In the genomic region with DNA sequence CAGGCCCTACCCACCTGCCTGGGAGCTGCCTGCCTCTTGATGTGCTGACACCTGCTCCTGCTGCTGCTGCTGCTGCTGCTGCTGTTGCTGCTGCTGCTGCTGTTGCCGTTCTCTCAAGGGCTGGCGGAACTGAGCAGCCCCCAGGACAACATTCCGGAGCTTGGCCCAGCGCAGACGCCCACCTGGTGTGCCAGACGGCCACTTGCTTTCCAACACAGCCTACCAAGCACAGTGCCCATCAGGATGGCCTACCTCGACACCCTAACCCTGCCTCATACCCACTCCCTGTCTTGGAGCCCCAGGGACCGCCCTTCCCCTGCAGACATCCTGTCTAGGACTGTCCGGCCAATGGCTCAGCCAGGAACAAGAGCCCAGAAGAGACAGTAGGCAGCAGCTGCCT, we compare ENCODE assay signal across 13 cellular contexts.
"Had no signal": no experiment of that assay in that cellular context is flagged by ENCODE, and none has a peak within 500 bp of the region (broad histone marks: within the 10 kb centered on the region; RNA-seq: fewer than 3 reads in every experiment).

No MANE protein-coding gene starts in this region.

- H3K27me3 Mint-ChIP-seq: activated CD4-positive, alpha-beta memory T cell treated with anti-CD3 and anti-CD28 coated beads for 36 hours; T-cell had no signal

- H3K27ac ChIP-seq: colonic mucosa, gastrocnemius medialis, skin epidermis, transverse colon, VCaP had no signal

- H3K27ac Mint-ChIP-seq: activated CD4-positive, alpha-beta memory T cell treated with anti-CD3 and anti-CD28 coated beads for 36 hours; activated T-cell treated with anti-CD3 and anti-CD28 coated beads, Interleukin-2, amount 50 U/mL, for 72 hours had no signal

- FAIRE-seq: bronchial epithelial cell had no signal

- DNase-seq: activated CD4-positive, alpha-beta memory T cell treated with anti-CD3 and anti-CD28 coated beads for 36 hours; activated T-cell treated with anti-CD3 and anti-CD28 coated beads, Interleukin-2, amount 50 U/mL, for 72 hours; colonic mucosa; effector CD4-positive, alpha-beta T cell; left ventricle myocardium superior; T-cell; transverse colon had no signal

- H3K4me1 ChIP-seq: colonic mucosa, gastrocnemius medialis, transverse colon had no signal

- H3K9me3 ChIP-seq: colonic mucosa, gastrocnemius medialis, transverse colon had no signal

- H3K4me3 Mint-ChIP-seq: activated CD4-positive, alpha-beta memory T cell treated with anti-CD3 and anti-CD28 coated beads for 36 hours; activated T-cell treated with anti-CD3 and anti-CD28 coated beads, Interleukin-2, amount 50 U/mL, for 72 hours; neural crest cell; T-cell had no signal

- ATAC-seq: activated naive CD4-positive, alpha-beta T cell treated with anti-CD3 and anti-CD28 coated beads, Interleukin-2, amount 50 U/mL, for 72 hours; activated T-cell treated with anti-CD3 and anti-CD28 coated beads, Interleukin-2, amount 50 U/mL, for 72 hours; gastrocnemius medialis; left ventricle myocardium superior; T-cell had no signal

- H3K4me3 ChIP-seq: colonic mucosa, gastrocnemius medialis, skin epidermis, transverse colon had no signal

- H3K36me3 Mint-ChIP-seq: activated naive CD4-positive, alpha-beta T cell treated with anti-CD3 and anti-CD28 coated beads, Interleukin-2, amount 50 U/mL, for 72 hours had no signal

- H3K9me3 Mint-ChIP-seq: activated CD4-positive, alpha-beta memory T cell treated with anti-CD3 and anti-CD28 coated beads for 36 hours; activated naive CD4-positive, alpha-beta T cell treated with anti-CD3 and anti-CD28 coated beads, Interleukin-2, amount 50 U/mL, for 72 hours; activated T-cell treated with anti-CD3 and anti-CD28 coated beads, Interleukin-2, amount 50 U/mL, for 72 hours; neural crest cell; T-cell had no signal

- H3K4me1 Mint-ChIP-seq: neural crest cell had no signal
